In genomic region chrX:15909605-15910004, GRCh38 we compare ENCODE assay signal across 27 cellular contexts. TPM values are rescaled to one million over a fixed set of nuclear protein-coding genes. Genes with fewer than 3 reads are reported as not detected.
DNase-seq lines count a peak whose midpoint lies in the region; ATAC-seq and TF ChIP-seq lines count a peak whose summit lies in the region.
"Had no signal": no experiment of that assay in that cellular context is flagged by ENCODE, and none has a peak within 500 bp of the region (broad histone marks: within the 10 kb centered on the region; RNA-seq: fewer than 3 reads in every experiment).

No MANE protein-coding gene starts in this region.

- H3K4me3 ChIP-seq in HUES48 (ENCODE audit: low read depth, low read length) (peak overlapping the region; percentile 2; the same call in 1 of the 2 replicates), iPS-20b (ENCODE audit: low read length) (0 out of 2 replicates have a peak overlapping the region, but pooled peaks have one; percentile 24)
- H3K4me3 ChIP-seq: breast epithelium, GM12878, left lung, thoracic aorta, uterus had no signal

- intact Hi-C loops in CD14-positive monocyte (cut with micrococcal nuclease), result loop anchor here (10.0 kb wide), 2 partner anchors 55 to 215 kb away; partner anchors contain the start of genes AP1S2 (in 2 of the 2) and GRPR (in 1 of the 2)
- intact Hi-C loops in CD4-positive, alpha-beta T cell (cut with DNase I, micrococcal nuclease), result no loop called here

- H3K9me3 ChIP-seq in HUES48 (ENCODE audit: control insufficient read depth, insufficient read depth, low read length) (no peaks in the 10 kb centered on the region), iPS-20b (ENCODE audit: insufficient read depth, low read depth, low read length) (no peaks in the 10 kb centered on the region)
- no peaks in the 10 kb centered on the region for H3K9me3 ChIP-seq in CD4-positive, alpha-beta T cell (ENCODE audit: control insufficient read depth, low read length)
- H3K9me3 ChIP-seq: breast epithelium, left lung, thoracic aorta, uterus had no signal

- POLR2A ChIA-PET in CD4-positive, alpha-beta T cell (lab: Charles Lee), result no interaction called here

- in situ Hi-C loops in GM13976 (cut with MboI; ENCODE audit: low sequenced_read_pairs, unreplicated experiment), result no loop called here

- H3K36me3 ChIP-seq in HUES48 (ENCODE audit: control insufficient read depth, insufficient read depth, low read length), result no peaks in the 10 kb centered on the region
- H3K36me3 ChIP-seq in iPS-20b (ENCODE audit: insufficient read depth, low read depth, low read length), result no peaks in the 10 kb centered on the region
- H3K36me3 ChIP-seq: breast epithelium, left lung, thoracic aorta, uterus had no signal

- H3K27ac ChIP-seq in HUES48 (ENCODE audit: low read depth, low read length) (peak overlapping the region; percentile 97), iPS-20b (ENCODE audit: low read length) (peak overlapping the region; percentile 92)
- H3K27ac ChIP-seq in CD4-positive, alpha-beta T cell (ENCODE audit: low read depth, low read length), result no peak overlapping the region
- H3K27ac ChIP-seq: breast epithelium, left lung, thoracic aorta, uterus had no signal

- H3K4me1 Mint-ChIP-seq in CD14-positive monocyte (peaks cover 57% of the 10 kb centered on the region), brain (peaks cover 55% of the 10 kb centered on the region)
- no peaks in the 10 kb centered on the region for H3K4me1 Mint-ChIP-seq in CD4-positive, alpha-beta T cell (ENCODE audit: low read depth)
- H3K4me1 Mint-ChIP-seq: CD4-positive, CD25-positive, alpha-beta regulatory T cell had no signal

- TF ChIP-seq CTCF in CD14-positive monocyte (IDR thresholded peaks at IDR 0.05) (no peak), brain (conservative IDR thresholded peaks at IDR 0.05) (no peak), GM13976 (IDR thresholded peaks at IDR 0.05; ENCODE audit: borderline replicate concordance, control extremely low read depth, extremely low read depth, insufficient read depth, missing control alignments) (no peak)
- TF ChIP-seq CTCF in CD4-positive, alpha-beta T cell (IDR thresholded peaks at IDR 0.05), result no peak

- H3K4me3 Mint-ChIP-seq in CD14-positive monocyte (no peak overlapping the region), brain (peak overlapping the region in 2 of 5 experiments; percentile 29 to 52)
- H3K4me3 Mint-ChIP-seq in CD4-positive, alpha-beta T cell, result no peak overlapping the region
- H3K4me3 Mint-ChIP-seq: activated naive CD4-positive, alpha-beta T cell treated with anti-CD3 and anti-CD28 coated beads for 36 hours; activated T-cell treated with anti-CD3 and anti-CD28 coated beads, Interleukin-2, amount 50 U/mL, for 72 hours; CD4-positive, CD25-positive, alpha-beta regulatory T cell; IgD-negative memory B cell had no signal

- peaks cover 0 to 32% (median 0%) of the 10 kb centered on the region in 3 donors for H3K27me3 Mint-ChIP-seq in CD14-positive monocyte (ENCODE audit: low read depth in 3 of 3)
- no peaks in the 10 kb centered on the region for H3K27me3 Mint-ChIP-seq in brain
- H3K27me3 Mint-ChIP-seq in CD4-positive, alpha-beta T cell, result no peaks in the 10 kb centered on the region
- H3K27me3 Mint-ChIP-seq: CD4-positive, CD25-positive, alpha-beta regulatory T cell; IgD-negative memory B cell had no signal

- H3K9me3 Mint-ChIP-seq in CD14-positive monocyte, result peaks cover 0 to 5% (median 0%) of the 10 kb centered on the region in 7 donors
- H3K9me3 Mint-ChIP-seq in brain, result no peaks in the 10 kb centered on the region
- H3K9me3 Mint-ChIP-seq in CD4-positive, alpha-beta T cell, result no peaks in the 10 kb centered on the region
- H3K9me3 Mint-ChIP-seq: activated naive CD4-positive, alpha-beta T cell treated with anti-CD3 and anti-CD28 coated beads for 36 hours; activated T-cell treated with anti-CD3 and anti-CD28 coated beads, Interleukin-2, amount 50 U/mL, for 72 hours; CD4-positive, CD25-positive, alpha-beta regulatory T cell; IgD-negative memory B cell had no signal

- H3K4me1 ChIP-seq in HUES48 (ENCODE audit: control insufficient read depth, insufficient read depth, low read length) (peaks cover 32% of the 10 kb centered on the region), iPS-20b (ENCODE audit: insufficient read depth, low read length) (peaks cover 12% of the 10 kb centered on the region)
- H3K4me1 ChIP-seq: breast epithelium, uterus had no signal

- peak overlapping the region in 4 of 7 donors; percentile 54 to 93 (median 76) for H3K27ac Mint-ChIP-seq in CD14-positive monocyte
- H3K27ac Mint-ChIP-seq in brain, result peak overlapping the region in 3 of 5 experiments; percentile 72 to 93 (median 77)
- no peak overlapping the region for H3K27ac Mint-ChIP-seq in CD4-positive, alpha-beta T cell
- H3K27ac Mint-ChIP-seq: activated naive CD4-positive, alpha-beta T cell treated with anti-CD3 and anti-CD28 coated beads for 36 hours; activated T-cell treated with anti-CD3 and anti-CD28 coated beads, Interleukin-2, amount 50 U/mL, for 72 hours; CD4-positive, CD25-positive, alpha-beta regulatory T cell had no signal

- DNase-seq in CD14-positive monocyte (ENCODE audit: low spot score), result no peak
- no peak for DNase-seq in CD4-positive, alpha-beta T cell
- no peak for DNase-seq in GM13976 (ENCODE audit: low spot score)
- DNase-seq in NCI-H446 (lab: John Stamatoyannopoulos, UW), result no peak
- DNase-seq: activated naive CD4-positive, alpha-beta T cell treated with anti-CD3 and anti-CD28 coated beads for 36 hours; activated T-cell treated with anti-CD3 and anti-CD28 coated beads, Interleukin-2, amount 50 U/mL, for 72 hours; CD4-positive, CD25-positive, alpha-beta regulatory T cell; effector memory CD4-positive, alpha-beta T cell; left lung; NCI-H1048; NCI-H1694; NCI-H2171; NCI-H524; occipital lobe; SHP77 treated with DMSO at 0.1 percent for 48 hours; stimulated activated naive CD4-positive, alpha-beta T cell treated with Interleukin-2 at 50 U/mL for 16 hours; T-helper 9 cell; uterus had no signal

- H3K36me3 Mint-ChIP-seq in CD14-positive monocyte, result peaks cover 5% of the 10 kb centered on the region in 2 donors
- H3K36me3 Mint-ChIP-seq in brain, result no peaks in the 10 kb centered on the region
- H3K36me3 Mint-ChIP-seq in CD4-positive, alpha-beta T cell (ENCODE audit: low read depth), result no peaks in the 10 kb centered on the region
- H3K36me3 Mint-ChIP-seq: CD4-positive, CD25-positive, alpha-beta regulatory T cell; IgD-negative memory B cell had no signal

- peak overlapping the region; percentile 49 for H3K9ac ChIP-seq in HUES48 (ENCODE audit: low read depth, low read length)
- peak overlapping the region; percentile 79; the same call in 1 of the 2 replicates for H3K9ac ChIP-seq in iPS-20b (ENCODE audit: low read depth, low read length)

- no peak for ATAC-seq in CD4-positive, alpha-beta T cell (ENCODE audit: poor library complexity)
- ATAC-seq in GM19324 (IDR thresholded peaks at IDR 0.05; ENCODE audit: low FRiP score, unreplicated experiment), result no peak
- ATAC-seq: activated T-cell treated with anti-CD3 and anti-CD28 coated beads, Interleukin-2, amount 50 U/mL, for 72 hours; GM12878; left lung; Panc1 had no signal

- CTCF ChIA-PET in CD4-positive, alpha-beta T cell (lab: Charles Lee), result no interaction called here

- no peaks in the 10 kb centered on the region for H3K27me3 ChIP-seq in HUES48 (ENCODE audit: control insufficient read depth, insufficient read depth, low read length)
- H3K27me3 ChIP-seq in iPS-20b (ENCODE audit: insufficient read depth, low read length), result no peaks in the 10 kb centered on the region
- no peaks in the 10 kb centered on the region for H3K27me3 ChIP-seq in CD4-positive, alpha-beta T cell (ENCODE audit: control insufficient read depth, insufficient read depth, low read length)
- H3K27me3 ChIP-seq: uterus had no signal

RNA-seq across cellular contexts. Expression of gene AP1S2, which starts 55.0 kb away (rescaled TPM):
- 100 to 1,000 TPM; 806 to 851 TPM for polyA plus RNA-seq in CD14-positive monocyte
- polyA plus RNA-seq in brain (ENCODE audit: insufficient read depth, low read depth, low replicate concordance), result 28.9 TPM
- total RNA-seq in CD4-positive, alpha-beta T cell, result 10 to 100 TPM; 20.0 to 20.8 TPM

Comparison
In these comparisons a context has a peak if more than half of its experiments do, and no peak if none do; other contexts are left out.
1. RNA of gene AP1S2, which starts 55.0 kb away (polyA plus RNA-seq): 806 to 851 TPM in CD14-positive monocyte; 28.9 TPM in brain (single experiment); every median in the first group is over 10 times any median in the second.
2. intact Hi-C loops: an anchor here in CD14-positive monocyte (10.0 kb wide); none called in CD4-positive, alpha-beta T cell.